In genomic region chr22:39380331-39380730, GRCh38 we compare ENCODE assay signal across 26 cellular contexts.
"Had no signal": no experiment of that assay in that cellular context is flagged by ENCODE, and none has a peak within 500 bp of the region (broad histone marks: within the 10 kb centered on the region; RNA-seq: fewer than 3 reads in every experiment).

No MANE protein-coding gene starts in this region.

- FAIRE-seq: endometrium, endothelial cell of umbilical vein, frontal cortex had no signal

- H3K27me3 ChIP-seq: colonic mucosa, dorsolateral prefrontal cortex, esophagus squamous epithelium, gastrocnemius medialis, heart left ventricle, heart right ventricle, hepatocyte had no signal

- H3K27ac ChIP-seq: colonic mucosa, coronary artery, epithelial cell of prostate, esophagus muscularis mucosa, foreskin keratinocyte, gastrocnemius medialis, gastroesophageal sphincter, heart left ventricle, heart right ventricle, hepatocyte had no signal

- H3K36me3 ChIP-seq: colonic mucosa had no signal

- H2AFZ ChIP-seq: hepatocyte had no signal

- H3K79me2 ChIP-seq: hepatocyte had no signal

- H3K27ac Mint-ChIP-seq: dendritic cell treated with granulocyte-macrophage colony-stimulating factor and Interleukin-4, amounts not matched to agents 40 ng/mL and 50 ng/mL, for 4 days; effector memory CD8-positive, alpha-beta T cell had no signal

- H3K4me3 ChIP-seq: colonic mucosa, coronary artery, dorsolateral prefrontal cortex, esophagus muscularis mucosa, esophagus squamous epithelium, gastrocnemius medialis, gastroesophageal sphincter, heart left ventricle, heart right ventricle, hepatocyte had no signal

- H3K4me3 Mint-ChIP-seq: dendritic cell treated with granulocyte-macrophage colony-stimulating factor and Interleukin-4, amounts not matched to agents 40 ng/mL and 50 ng/mL, for 4 days; effector memory CD8-positive, alpha-beta T cell; endodermal cell had no signal

- H3K4me1 ChIP-seq: colonic mucosa, foreskin keratinocyte, gastrocnemius medialis, gastroesophageal sphincter had no signal

- ATAC-seq: effector memory CD8-positive, alpha-beta T cell; foreskin keratinocyte; gastrocnemius medialis; gastroesophageal sphincter; heart left ventricle; heart right ventricle had no signal

- H3K9me3 Mint-ChIP-seq: dendritic cell treated with granulocyte-macrophage colony-stimulating factor and Interleukin-4, amounts not matched to agents 40 ng/mL and 50 ng/mL, for 4 days; effector memory CD8-positive, alpha-beta T cell; endodermal cell had no signal

- H3K4me2 ChIP-seq: hepatocyte had no signal

- DNase-seq: colonic mucosa; cortex of kidney; dermis blood vessel endothelial cell; dorsolateral prefrontal cortex; effector CD4-positive, alpha-beta T cell; effector CD8-positive, alpha-beta T cell; effector memory CD4-positive, alpha-beta T cell; effector memory CD8-positive, alpha-beta T cell; esophagus squamous epithelium; foreskin keratinocyte; foreskin melanocyte; gastrocnemius medialis; glutamatergic neuron; head of caudate nucleus; heart left ventricle; heart right ventricle had no signal

- H3K9me3 ChIP-seq: colonic mucosa, esophagus muscularis mucosa, esophagus squamous epithelium, gastrocnemius medialis, gastroesophageal sphincter, heart left ventricle, heart right ventricle had no signal
